ENCODE assay signal across 3 cellular contexts in the genomic region with DNA sequence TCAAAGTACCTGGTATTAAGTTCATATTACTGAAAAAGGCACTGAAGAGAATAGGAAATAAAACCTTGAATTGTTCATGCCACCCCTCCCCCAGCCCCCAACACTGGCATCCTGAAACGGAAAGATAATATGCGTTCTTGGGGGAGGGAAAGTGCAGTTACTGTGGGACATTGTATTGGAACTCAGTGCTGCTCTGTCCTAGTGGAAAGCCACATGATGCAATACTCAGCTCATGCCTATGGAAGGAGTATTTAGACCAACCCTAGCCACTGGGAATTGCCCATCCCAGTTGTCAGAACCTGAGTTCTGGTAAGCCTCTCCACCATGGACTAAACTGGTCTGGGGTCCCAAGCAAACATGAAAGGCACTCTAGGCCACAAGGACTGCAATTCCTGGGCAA.
TF ChIP-seq lines count a peak whose summit lies in the region.

No MANE protein-coding gene starts in this region.

TF ChIP-seq in HepG2, 621 proteins besides CTCF, POLR2A, EP300 and RAD21:
- TF ChIP-seq, protein P1, sequence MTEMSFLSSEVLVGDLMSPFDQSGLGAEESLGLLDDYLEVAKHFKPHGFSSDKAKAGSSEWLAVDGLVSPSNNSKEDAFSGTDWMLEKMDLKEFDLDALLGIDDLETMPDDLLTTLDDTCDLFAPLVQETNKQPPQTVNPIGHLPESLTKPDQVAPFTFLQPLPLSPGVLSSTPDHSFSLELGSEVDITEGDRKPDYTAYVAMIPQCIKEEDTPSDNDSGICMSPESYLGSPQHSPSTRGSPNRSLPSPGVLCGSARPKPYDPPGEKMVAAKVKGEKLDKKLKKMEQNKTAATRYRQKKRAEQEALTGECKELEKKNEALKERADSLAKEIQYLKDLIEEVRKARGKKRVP (CRISPR knock-in tag; IDR thresholded peaks at IDR 0.05) = peak in 1 of 2 experiments; percentile 22; a peak in 1 of 4 replicates
- TF ChIP-seq, protein P2, sequence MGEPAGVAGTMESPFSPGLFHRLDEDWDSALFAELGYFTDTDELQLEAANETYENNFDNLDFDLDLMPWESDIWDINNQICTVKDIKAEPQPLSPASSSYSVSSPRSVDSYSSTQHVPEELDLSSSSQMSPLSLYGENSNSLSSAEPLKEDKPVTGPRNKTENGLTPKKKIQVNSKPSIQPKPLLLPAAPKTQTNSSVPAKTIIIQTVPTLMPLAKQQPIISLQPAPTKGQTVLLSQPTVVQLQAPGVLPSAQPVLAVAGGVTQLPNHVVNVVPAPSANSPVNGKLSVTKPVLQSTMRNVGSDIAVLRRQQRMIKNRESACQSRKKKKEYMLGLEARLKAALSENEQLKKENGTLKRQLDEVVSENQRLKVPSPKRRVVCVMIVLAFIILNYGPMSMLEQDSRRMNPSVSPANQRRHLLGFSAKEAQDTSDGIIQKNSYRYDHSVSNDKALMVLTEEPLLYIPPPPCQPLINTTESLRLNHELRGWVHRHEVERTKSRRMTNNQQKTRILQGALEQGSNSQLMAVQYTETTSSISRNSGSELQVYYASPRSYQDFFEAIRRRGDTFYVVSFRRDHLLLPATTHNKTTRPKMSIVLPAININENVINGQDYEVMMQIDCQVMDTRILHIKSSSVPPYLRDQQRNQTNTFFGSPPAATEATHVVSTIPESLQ (CRISPR knock-in tag; conservative IDR thresholded peaks at IDR 0.05) = no peak
- peak; percentile 59; the same call in 1 of the 2 replicates for TF ChIP-seq CEBPB (IDR thresholded peaks at IDR 0.05; ENCODE audit: borderline replicate concordance, low read depth, low read length)
- peak; percentile 47; the same call in 1 of the 2 replicates for TF ChIP-seq CEBPG (CRISPR knock-in tag; IDR thresholded peaks at IDR 0.05)

TF ChIP-seq in IMR-90, 13 proteins besides CTCF, POLR2A, EP300 and RAD21:
- TF ChIP-seq RCOR1 (IDR thresholded peaks at IDR 0.05; ENCODE audit: insufficient replicate concordance, low read length) (no peak), CEBPB (IDR thresholded peaks at IDR 0.05; ENCODE audit: low read depth, low read length) (0 out of 2 replicates have a peak, but pooled peaks have one; percentile 18)

TF ChIP-seq in H1, 55 proteins besides CTCF, POLR2A, EP300 and RAD21:
- TF ChIP-seq SP2 (IDR thresholded peaks at IDR 0.05; ENCODE audit: low read length) = no peak
- TF ChIP-seq POLR2AphosphoS5 (IDR thresholded peaks at IDR 0.05; ENCODE audit: low read depth, low read length) = no peak
- no peak for TF ChIP-seq CHD2 (IDR thresholded peaks at IDR 0.05; ENCODE audit: low read length)
